In the genomic region with DNA sequence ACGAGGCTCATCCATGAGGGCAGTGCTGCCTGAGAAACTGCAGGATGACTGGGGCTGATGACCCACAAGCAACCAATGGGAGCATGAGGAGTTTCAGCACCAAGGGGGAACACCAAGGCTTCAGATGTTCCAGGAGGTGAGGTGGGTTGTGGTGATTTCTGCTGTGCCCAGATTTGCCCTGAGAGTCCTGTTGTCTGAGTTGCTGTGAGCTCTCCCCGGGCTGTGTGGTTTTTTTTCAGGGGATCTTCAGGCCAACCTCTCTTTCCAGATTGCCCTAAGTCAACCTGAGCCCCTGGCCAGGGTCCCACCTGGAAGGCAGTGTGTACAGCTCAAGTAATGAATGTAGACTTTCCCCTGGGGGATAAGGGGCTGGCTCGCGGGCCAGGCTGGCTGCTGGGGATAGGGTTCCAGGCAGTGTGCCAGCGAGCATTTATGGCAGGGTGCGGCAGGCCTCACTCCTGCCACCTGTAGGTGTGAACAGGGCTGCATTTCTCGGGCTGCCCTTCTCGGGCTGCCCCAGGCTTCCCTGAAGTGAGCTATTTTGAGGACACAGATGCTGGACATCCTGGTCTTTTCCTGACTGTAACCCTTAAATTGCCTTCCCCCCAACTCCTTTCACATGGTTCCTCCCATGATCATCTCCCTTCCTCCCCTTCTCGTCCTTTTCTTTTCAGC, we compare ENCODE assay signal across 1 cellular context.
TF ChIP-seq lines count a peak whose summit lies in the region.

No MANE protein-coding gene starts in this region.

TF ChIP-seq in HEK293, 187 proteins besides CTCF, POLR2A, EP300 and RAD21 (continued from another document):
- TF ChIP-seq GLIS1 (tag by site-specific recombination; IDR thresholded peaks at IDR 0.05), result peak; percentile 16; the same call in 1 of the 2 replicates
- TF ChIP-seq ZNF18 (tag by site-specific recombination; IDR thresholded peaks at IDR 0.05), result peak; percentile 98
- TF ChIP-seq ZBTB8A (tag by site-specific recombination; IDR thresholded peaks at IDR 0.05), result peak; percentile 76
- peak; percentile 45; the same call in 1 of the 2 replicates for TF ChIP-seq ZBTB17 (tag by site-specific recombination; IDR thresholded peaks at IDR 0.05)
- TF ChIP-seq SCRT1 (tag by site-specific recombination; IDR thresholded peaks at IDR 0.05; ENCODE audit: borderline replicate concordance), result peak; percentile 83
- TF ChIP-seq KLF8 (tag by site-specific recombination; IDR thresholded peaks at IDR 0.05), result no peak
- 0 out of 2 replicates have a peak, but pooled peaks have one; percentile 38 for TF ChIP-seq PATZ1 (tag by site-specific recombination; IDR thresholded peaks at IDR 0.05)
- TF ChIP-seq ZNF423 (tag by site-specific recombination; IDR thresholded peaks at IDR 0.05), result peak; percentile 89
- TF ChIP-seq ZNF335 (tag by site-specific recombination; conservative IDR thresholded peaks at IDR 0.05), result peak; percentile 75
- TF ChIP-seq, protein P1, sequence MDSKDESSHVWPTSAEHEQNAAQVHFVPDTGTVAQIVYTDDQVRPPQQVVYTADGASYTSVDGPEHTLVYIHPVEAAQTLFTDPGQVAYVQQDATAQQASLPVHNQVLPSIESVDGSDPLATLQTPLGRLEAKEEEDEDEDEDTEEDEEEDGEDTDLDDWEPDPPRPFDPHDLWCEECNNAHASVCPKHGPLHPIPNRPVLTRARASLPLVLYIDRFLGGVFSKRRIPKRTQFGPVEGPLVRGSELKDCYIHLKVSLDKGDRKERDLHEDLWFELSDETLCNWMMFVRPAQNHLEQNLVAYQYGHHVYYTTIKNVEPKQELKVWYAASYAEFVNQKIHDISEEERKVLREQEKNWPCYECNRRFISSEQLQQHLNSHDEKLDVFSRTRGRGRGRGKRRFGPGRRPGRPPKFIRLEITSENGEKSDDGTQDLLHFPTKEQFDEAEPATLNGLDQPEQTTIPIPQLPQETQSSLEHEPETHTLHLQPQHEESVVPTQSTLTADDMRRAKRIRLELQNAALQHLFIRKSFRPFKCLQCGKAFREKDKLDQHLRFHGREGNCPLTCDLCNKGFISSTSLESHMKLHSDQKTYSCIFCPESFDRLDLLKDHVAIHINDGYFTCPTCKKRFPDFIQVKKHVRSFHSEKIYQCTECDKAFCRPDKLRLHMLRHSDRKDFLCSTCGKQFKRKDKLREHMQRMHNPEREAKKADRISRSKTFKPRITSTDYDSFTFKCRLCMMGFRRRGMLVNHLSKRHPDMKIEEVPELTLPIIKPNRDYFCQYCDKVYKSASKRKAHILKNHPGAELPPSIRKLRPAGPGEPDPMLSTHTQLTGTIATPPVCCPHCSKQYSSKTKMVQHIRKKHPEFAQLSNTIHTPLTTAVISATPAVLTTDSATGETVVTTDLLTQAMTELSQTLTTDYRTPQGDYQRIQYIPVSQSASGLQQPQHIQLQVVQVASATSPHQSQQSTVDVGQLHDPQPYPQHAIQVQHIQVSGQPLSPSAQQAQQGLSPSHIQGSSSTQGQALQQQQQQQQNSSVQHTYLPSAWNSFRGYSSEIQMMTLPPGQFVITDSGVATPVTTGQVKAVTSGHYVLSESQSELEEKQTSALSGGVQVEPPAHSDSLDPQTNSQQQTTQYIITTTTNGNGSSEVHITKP (tag by site-specific recombination; IDR thresholded peaks at IDR 0.05), result peak; percentile 83
